ENCODE assay signal across 8 cellular contexts in genomic region chr2:178479275-178479616, GRCh38. TPM values are rescaled to one million over a fixed set of nuclear protein-coding genes. Genes with fewer than 3 reads are reported as not detected.
DNase-seq lines count a peak whose midpoint lies in the region; ATAC-seq and TF ChIP-seq lines count a peak whose summit lies in the region.

No MANE protein-coding gene starts in this region.

- H3K4me1 Mint-ChIP-seq in IgD-negative memory B cell (peaks cover 31 to 40% (median 35%) of the 10 kb centered on the region in 3 donors), natural killer cell (peaks cover 38 to 50% of the 10 kb centered on the region in 2 donors)
- H3K4me1 Mint-ChIP-seq in central memory CD8-positive, alpha-beta T cell: peaks cover 32% of the 10 kb centered on the region

- no peak for ATAC-seq in central memory CD8-positive, alpha-beta T cell (replicated peaks; ENCODE audit: extremely low read depth, poor library complexity, severe bottlenecking)
- ATAC-seq in natural killer cell (no peak), HG03139 (IDR thresholded peaks at IDR 0.05; ENCODE audit: unreplicated experiment) (no peak)

- H3K27me3 Mint-ChIP-seq in IgD-negative memory B cell: no peaks in the 10 kb centered on the region
- H3K27me3 Mint-ChIP-seq in central memory CD8-positive, alpha-beta T cell: no peaks in the 10 kb centered on the region
- H3K27me3 Mint-ChIP-seq in natural killer cell (ENCODE audit: low read depth in 2 of 2): no peaks in the 10 kb centered on the region

- H3K4me3 Mint-ChIP-seq in IgD-negative memory B cell (peak overlapping the region; percentile 95 to 100 (median 98)), natural killer cell (peak overlapping the region; percentile 98)
- peak overlapping the region; percentile 99 for H3K4me3 Mint-ChIP-seq in central memory CD8-positive, alpha-beta T cell

- DNase-seq in AG10803 (ENCODE audit: low read depth) (no peak), natural killer cell (no peak), cerebellum (ENCODE audit: low spot score) (no peak), NCI-H2171 treated with DMSO at 0.1 percent for 48 hours (lab: John Stamatoyannopoulos, UW) (no peak), AG08395 (ENCODE audit: low spot score) (no peak)
- DNase-seq in central memory CD8-positive, alpha-beta T cell (ENCODE audit: low spot score in 2 of 2): no peak

- peak overlapping the region; percentile 96 to 99 (median 99) for H3K27ac Mint-ChIP-seq in IgD-negative memory B cell
- H3K27ac Mint-ChIP-seq in central memory CD8-positive, alpha-beta T cell (ENCODE audit: low read depth): peak overlapping the region; percentile 96
- H3K27ac Mint-ChIP-seq in natural killer cell: peak overlapping the region; percentile 97 to 99

- intact Hi-C loops in natural killer cell (cut with micrococcal nuclease): loop anchor here (2.0 to 5.0 kb wide), 2 partner anchors 64 to 1528 kb away; partner anchors contain the start of gene CWC22

- H3K9me3 Mint-ChIP-seq in IgD-negative memory B cell (no peaks in the 10 kb centered on the region), natural killer cell (no peaks in the 10 kb centered on the region)
- H3K9me3 Mint-ChIP-seq in central memory CD8-positive, alpha-beta T cell: no peaks in the 10 kb centered on the region

- H3K36me3 Mint-ChIP-seq in IgD-negative memory B cell (no peaks in the 10 kb centered on the region), natural killer cell (no peaks in the 10 kb centered on the region)
- peaks cover 17% of the 10 kb centered on the region for H3K36me3 Mint-ChIP-seq in central memory CD8-positive, alpha-beta T cell (ENCODE audit: insufficient read depth)

- TF ChIP-seq CTCF in AG10803 (conservative IDR thresholded peaks at IDR 0.05; ENCODE audit: low read length) (no peak), natural killer cell (IDR thresholded peaks at IDR 0.05) (no peak)

- peak overlapping the region; percentile 92 for H3K4me3 ChIP-seq in AG10803 (ENCODE audit: low read length)

RNA-seq across cellular contexts. Expression of gene FKBP7, which starts 0.8 kb away (rescaled TPM):
- 4.5 TPM for polyA plus RNA-seq in IgD-negative memory B cell
- total RNA-seq in natural killer cell (1 to 10 TPM; 1.1 to 1.3 (median 1.1) TPM), cerebellum (12.6 TPM)

RNA-seq across cellular contexts. Expression of gene PLEKHA3, which starts 1.0 kb away (rescaled TPM):
- 36.5 TPM for polyA plus RNA-seq in IgD-negative memory B cell
- 10 to 100 TPM; 22.6 to 39.1 (median 34.5) TPM for total RNA-seq in natural killer cell
- 15.2 TPM for total RNA-seq in cerebellum

RNA-seq across cellular contexts. Expression of gene PJVK, which starts 28.1 kb away (rescaled TPM):
- polyA plus RNA-seq in IgD-negative memory B cell: 0.15 TPM
- total RNA-seq in natural killer cell: 1 to 10 TPM; 1.3 to 2.7 (median 2.5) TPM
- 3.3 TPM for total RNA-seq in cerebellum

RNA-seq across cellular contexts. Expression of gene PRKRA, which starts 28.3 kb away (rescaled TPM):
- polyA plus RNA-seq in IgD-negative memory B cell: 58.7 TPM
- total RNA-seq in natural killer cell (10 to 100 TPM; 42.1 to 48.3 (median 44.0) TPM), cerebellum (83.1 TPM)
